In the genomic region with DNA sequence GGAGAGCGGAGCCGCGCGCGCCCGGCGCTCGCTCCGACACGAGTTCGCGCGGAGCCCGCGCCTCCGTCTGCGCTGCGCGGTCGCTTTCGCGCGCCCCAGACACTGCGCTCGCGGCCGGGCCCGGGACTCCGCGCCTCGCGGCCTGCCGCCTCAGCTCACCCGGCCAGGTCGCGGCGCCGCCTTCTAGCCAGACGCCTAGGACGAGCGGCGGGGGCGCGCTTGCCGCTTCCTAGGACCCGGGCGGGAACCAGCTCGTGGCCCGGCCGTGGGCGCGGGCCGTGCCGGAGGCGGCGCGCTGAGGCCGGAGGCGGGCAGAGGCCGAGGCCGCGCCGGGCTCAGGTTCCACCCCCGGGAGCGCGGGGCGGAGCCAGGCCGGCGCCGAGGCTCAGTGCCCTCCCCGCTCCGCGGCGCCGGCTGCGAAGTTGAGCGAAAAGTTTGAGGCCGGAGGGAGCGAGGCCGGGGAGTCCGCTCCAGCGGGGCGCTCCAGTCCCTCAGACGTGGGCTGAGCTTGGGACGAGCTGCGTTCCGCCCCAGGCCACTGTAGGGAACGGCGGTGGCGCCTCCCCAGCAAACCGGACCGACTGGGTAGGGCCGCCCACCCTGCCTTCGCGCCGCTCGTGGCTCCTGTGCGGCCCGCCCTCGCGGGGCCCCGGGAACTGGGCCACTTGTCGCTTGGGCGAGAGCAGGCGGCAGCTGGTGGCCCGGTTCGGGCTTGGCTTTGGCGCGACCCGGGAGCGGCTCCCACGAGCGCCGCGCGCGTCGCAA, we compare ENCODE assay signal across 1 cellular context.
TF ChIP-seq lines count a peak whose summit lies in the region.

TSS of gene SPHK1 (plus strand) at position 388 of the 765 bp plus-strand sequence. CDS start 1,036 bp downstream, outside the sequence.

TF ChIP-seq in HepG2, 621 proteins besides CTCF, POLR2A, EP300 and RAD21 (continued from another document and continues in another):
- no peak; the same call in 1 of the 2 replicates for TF ChIP-seq ZNF674 (CRISPR knock-in tag; IDR thresholded peaks at IDR 0.05; ENCODE audit: low read depth)
- peak; percentile 77; the same call in 1 of the 2 replicates for TF ChIP-seq SALL2 (CRISPR knock-in tag; IDR thresholded peaks at IDR 0.05)
- TF ChIP-seq HOXA5 (CRISPR knock-in tag; IDR thresholded peaks at IDR 0.05): peak; percentile 46; the same call in 1 of the 2 replicates
- TF ChIP-seq ZNF446 (CRISPR knock-in tag; IDR thresholded peaks at IDR 0.05): peak; percentile 15
- no peak; the same call in 1 of the 2 replicates for TF ChIP-seq MEF2D (CRISPR knock-in tag; IDR thresholded peaks at IDR 0.05)
- TF ChIP-seq ZNF329 (CRISPR knock-in tag; IDR thresholded peaks at IDR 0.05; ENCODE audit: low read depth): peak; percentile 76
- TF ChIP-seq ZNF274 (CRISPR knock-in tag; IDR thresholded peaks at IDR 0.05): peak; percentile 8; the same call in 1 of the 2 replicates
- peak; percentile 26 for TF ChIP-seq MED8 (CRISPR knock-in tag; IDR thresholded peaks at IDR 0.05; ENCODE audit: insufficient replicate concordance)
- peak; percentile 36 for TF ChIP-seq ZNF235 (CRISPR knock-in tag; IDR thresholded peaks at IDR 0.05; ENCODE audit: borderline replicate concordance)
- TF ChIP-seq, protein P1, sequence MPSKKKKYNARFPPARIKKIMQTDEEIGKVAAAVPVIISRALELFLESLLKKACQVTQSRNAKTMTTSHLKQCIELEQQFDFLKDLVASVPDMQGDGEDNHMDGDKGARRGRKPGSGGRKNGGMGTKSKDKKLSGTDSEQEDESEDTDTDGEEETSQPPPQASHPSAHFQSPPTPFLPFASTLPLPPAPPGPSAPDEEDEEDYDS (CRISPR knock-in tag; IDR thresholded peaks at IDR 0.05): peak; percentile 68; the same call in 1 of the 2 replicates
- no peak for TF ChIP-seq ZNF740 (CRISPR knock-in tag; IDR thresholded peaks at IDR 0.05)
- no peak for TF ChIP-seq ATF7 (IDR thresholded peaks at IDR 0.05)
- peak; percentile 63; the same call in 1 of the 2 replicates for TF ChIP-seq ATF7 (CRISPR knock-in tag; IDR thresholded peaks at IDR 0.05)
- no peak for TF ChIP-seq ZNF713 (CRISPR knock-in tag; IDR thresholded peaks at IDR 0.05)
- peak; percentile 48 for TF ChIP-seq MYC (CRISPR knock-in tag; IDR thresholded peaks at IDR 0.05; ENCODE audit: borderline replicate concordance)
- peak; percentile 92 for TF ChIP-seq ZNF441 (CRISPR knock-in tag; IDR thresholded peaks at IDR 0.05; ENCODE audit: borderline replicate concordance)
- 0 out of 2 replicates have a peak, but pooled peaks have one; percentile 17 for TF ChIP-seq HOXA7 (CRISPR knock-in tag; IDR thresholded peaks at IDR 0.05)
- 0 out of 2 replicates have a peak, but pooled peaks have one; percentile 47 for TF ChIP-seq HMG20B (CRISPR knock-in tag; conservative IDR thresholded peaks at IDR 0.05)
- peak; percentile 53 for TF ChIP-seq ZNF607 (CRISPR knock-in tag; IDR thresholded peaks at IDR 0.05; ENCODE audit: borderline replicate concordance)
- TF ChIP-seq, protein P2, sequence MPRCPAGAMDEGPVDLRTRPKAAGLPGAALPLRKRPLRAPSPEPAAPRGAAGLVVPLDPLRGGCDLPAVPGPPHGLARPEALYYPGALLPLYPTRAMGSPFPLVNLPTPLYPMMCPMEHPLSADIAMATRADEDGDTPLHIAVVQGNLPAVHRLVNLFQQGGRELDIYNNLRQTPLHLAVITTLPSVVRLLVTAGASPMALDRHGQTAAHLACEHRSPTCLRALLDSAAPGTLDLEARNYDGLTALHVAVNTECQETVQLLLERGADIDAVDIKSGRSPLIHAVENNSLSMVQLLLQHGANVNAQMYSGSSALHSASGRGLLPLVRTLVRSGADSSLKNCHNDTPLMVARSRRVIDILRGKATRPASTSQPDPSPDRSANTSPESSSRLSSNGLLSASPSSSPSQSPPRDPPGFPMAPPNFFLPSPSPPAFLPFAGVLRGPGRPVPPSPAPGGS (CRISPR knock-in tag; IDR thresholded peaks at IDR 0.05): peak; percentile 74; the same call in 1 of the 2 replicates
- no peak for TF ChIP-seq JARID2 (CRISPR knock-in tag; IDR thresholded peaks at IDR 0.05; ENCODE audit: insufficient replicate concordance)
- TF ChIP-seq SIX4 (CRISPR knock-in tag; IDR thresholded peaks at IDR 0.05): 0 out of 2 replicates have a peak, but pooled peaks have one; percentile 9
- 0 out of 2 replicates have a peak, but pooled peaks have one; percentile 23 for TF ChIP-seq GTF3A (CRISPR knock-in tag; conservative IDR thresholded peaks at IDR 0.05)
- TF ChIP-seq, protein P3, sequence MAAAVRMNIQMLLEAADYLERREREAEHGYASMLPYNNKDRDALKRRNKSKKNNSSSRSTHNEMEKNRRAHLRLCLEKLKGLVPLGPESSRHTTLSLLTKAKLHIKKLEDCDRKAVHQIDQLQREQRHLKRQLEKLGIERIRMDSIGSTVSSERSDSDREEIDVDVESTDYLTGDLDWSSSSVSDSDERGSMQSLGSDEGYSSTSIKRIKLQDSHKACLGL (CRISPR knock-in tag; IDR thresholded peaks at IDR 0.05): 0 out of 2 replicates have a peak, but pooled peaks have one; percentile 59
- peak; percentile 27; the same call in 1 of the 2 replicates for TF ChIP-seq ZNF709 (CRISPR knock-in tag; IDR thresholded peaks at IDR 0.05)
- 0 out of 2 replicates have a peak, but pooled peaks have one; percentile 29 for TF ChIP-seq LRRFIP1 (CRISPR knock-in tag; conservative IDR thresholded peaks at IDR 0.05)
- TF ChIP-seq, protein P4, sequence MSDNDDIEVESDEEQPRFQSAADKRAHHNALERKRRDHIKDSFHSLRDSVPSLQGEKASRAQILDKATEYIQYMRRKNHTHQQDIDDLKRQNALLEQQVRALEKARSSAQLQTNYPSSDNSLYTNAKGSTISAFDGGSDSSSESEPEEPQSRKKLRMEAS (IDR thresholded peaks at IDR 0.05): peak; percentile 86
- TF ChIP-seq TFAP4 (IDR thresholded peaks at IDR 0.05; ENCODE audit: borderline replicate concordance, low read depth): no peak
- peak; percentile 61; the same call in 1 of the 2 replicates for TF ChIP-seq GPN1 (CRISPR knock-in tag; IDR thresholded peaks at IDR 0.05; ENCODE audit: borderline replicate concordance)
- TF ChIP-seq, protein P5, sequence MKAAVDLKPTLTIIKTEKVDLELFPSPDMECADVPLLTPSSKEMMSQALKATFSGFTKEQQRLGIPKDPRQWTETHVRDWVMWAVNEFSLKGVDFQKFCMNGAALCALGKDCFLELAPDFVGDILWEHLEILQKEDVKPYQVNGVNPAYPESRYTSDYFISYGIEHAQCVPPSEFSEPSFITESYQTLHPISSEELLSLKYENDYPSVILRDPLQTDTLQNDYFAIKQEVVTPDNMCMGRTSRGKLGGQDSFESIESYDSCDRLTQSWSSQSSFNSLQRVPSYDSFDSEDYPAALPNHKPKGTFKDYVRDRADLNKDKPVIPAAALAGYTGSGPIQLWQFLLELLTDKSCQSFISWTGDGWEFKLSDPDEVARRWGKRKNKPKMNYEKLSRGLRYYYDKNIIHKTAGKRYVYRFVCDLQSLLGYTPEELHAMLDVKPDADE (CRISPR knock-in tag; IDR thresholded peaks at IDR 0.05): 0 out of 2 replicates have a peak, but pooled peaks have one; percentile 1
- TF ChIP-seq ZNF431 (CRISPR knock-in tag; IDR thresholded peaks at IDR 0.05; ENCODE audit: borderline replicate concordance, low read depth): peak; percentile 13; the same call in 1 of the 2 replicates
- TF ChIP-seq, protein P6, sequence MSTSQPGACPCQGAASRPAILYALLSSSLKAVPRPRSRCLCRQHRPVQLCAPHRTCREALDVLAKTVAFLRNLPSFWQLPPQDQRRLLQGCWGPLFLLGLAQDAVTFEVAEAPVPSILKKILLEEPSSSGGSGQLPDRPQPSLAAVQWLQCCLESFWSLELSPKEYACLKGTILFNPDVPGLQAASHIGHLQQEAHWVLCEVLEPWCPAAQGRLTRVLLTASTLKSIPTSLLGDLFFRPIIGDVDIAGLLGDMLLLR (CRISPR knock-in tag; IDR thresholded peaks at IDR 0.05): 0 out of 2 replicates have a peak, but pooled peaks have one; percentile 54
- TF ChIP-seq ZNF552 (CRISPR knock-in tag; IDR thresholded peaks at IDR 0.05; ENCODE audit: borderline replicate concordance): peak; percentile 57; the same call in 1 of the 2 replicates
- TF ChIP-seq, protein P7, sequence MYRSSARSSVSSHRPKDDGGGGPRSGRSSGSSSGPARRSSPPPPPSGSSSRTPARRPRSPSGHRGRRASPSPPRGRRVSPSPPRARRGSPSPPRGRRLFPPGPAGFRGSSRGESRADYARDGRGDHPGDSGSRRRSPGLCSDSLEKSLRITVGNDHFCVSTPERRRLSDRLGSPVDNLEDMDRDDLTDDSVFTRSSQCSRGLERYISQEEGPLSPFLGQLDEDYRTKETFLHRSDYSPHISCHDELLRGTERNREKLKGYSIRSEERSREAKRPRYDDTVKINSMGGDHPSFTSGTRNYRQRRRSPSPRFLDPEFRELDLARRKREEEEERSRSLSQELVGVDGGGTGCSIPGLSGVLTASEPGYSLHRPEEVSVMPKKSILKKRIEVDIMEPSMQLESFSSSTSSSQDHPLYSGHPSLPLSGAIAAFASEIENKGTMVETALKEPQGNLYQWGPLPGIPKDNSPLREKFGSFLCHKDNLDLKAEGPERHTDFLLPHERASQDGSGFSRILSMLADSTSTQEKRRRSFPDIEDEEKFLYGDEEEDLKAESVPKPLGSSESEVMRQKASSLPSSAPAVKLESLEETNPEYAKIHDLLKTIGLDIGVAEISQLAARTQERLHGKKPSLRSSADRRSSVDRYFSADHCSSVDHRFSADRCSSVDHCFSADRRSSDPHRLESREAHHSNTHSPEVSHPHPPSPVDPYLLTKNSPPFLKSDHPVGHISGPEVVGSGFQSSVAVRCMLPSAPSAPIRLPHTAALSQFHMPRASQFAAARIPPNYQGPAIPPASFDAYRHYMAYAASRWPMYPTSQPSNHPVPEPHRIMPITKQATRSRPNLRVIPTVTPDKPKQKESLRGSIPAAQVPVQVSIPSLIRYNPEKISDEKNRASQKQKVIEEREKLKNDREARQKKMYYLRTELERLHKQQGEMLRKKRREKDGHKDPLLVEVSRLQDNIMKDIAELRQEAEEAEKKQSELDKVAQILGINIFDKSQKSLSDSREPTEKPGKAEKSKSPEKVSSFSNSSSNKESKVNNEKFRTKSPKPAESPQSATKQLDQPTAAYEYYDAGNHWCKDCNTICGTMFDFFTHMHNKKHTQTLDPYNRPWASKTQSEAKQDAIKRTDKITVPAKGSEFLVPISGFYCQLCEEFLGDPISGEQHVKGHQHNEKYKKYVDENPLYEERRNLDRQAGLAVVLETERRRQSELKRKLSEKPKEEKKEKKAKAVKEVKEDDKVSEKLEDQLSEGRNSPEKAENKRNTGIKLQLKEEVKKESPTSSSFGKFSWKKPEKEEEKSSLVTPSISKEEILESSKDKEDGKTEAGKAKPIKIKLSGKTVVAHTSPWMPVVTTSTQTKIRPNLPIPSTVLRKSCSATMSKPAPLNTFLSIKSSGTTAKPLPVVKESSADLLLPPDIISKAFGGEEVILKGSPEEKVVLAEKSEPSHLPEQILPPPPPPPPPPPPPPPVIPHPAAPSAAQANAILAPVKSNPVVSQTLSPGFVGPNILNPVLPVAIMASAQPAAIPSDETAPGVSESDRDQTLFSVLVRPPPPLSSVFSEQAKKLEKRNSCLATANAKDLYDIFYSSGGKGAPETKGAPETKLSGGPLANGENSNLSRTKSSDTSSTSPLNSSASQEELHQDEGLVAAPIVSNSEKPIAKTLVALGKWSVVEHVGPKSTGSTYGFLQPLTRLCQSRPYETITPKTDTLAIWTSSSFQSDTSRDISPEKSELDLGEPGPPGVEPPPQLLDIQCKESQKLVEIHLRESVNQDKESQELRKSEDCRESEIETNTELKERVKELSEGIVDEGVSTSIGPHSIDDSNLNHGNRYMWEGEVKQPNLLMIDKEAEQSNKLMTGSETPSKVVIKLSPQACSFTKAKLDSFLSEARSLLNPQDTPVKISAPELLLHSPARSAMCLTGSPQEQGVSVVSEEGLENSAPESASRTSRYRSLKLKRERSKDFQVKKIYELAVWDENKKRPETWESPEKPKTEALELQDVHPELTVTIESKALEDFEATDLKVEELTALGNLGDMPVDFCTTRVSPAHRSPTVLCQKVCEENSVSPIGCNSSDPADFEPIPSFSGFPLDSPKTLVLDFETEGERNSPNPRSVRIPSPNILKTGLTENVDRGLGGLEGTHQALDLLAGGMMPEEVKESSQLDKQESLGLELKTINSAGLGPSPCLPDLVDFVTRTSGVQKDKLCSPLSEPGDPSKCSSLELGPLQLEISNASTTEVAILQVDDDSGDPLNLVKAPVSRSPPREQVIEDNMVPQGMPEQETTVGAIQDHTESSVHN (CRISPR knock-in tag; IDR thresholded peaks at IDR 0.05): peak; percentile 55; the same call in 1 of the 2 replicates
- peak; percentile 87; the same call in 1 of the 2 replicates for TF ChIP-seq ZMAT3 (CRISPR knock-in tag; conservative IDR thresholded peaks at IDR 0.05)
- peak; percentile 2; the same call in 1 of the 2 replicates for TF ChIP-seq MTA1 (CRISPR knock-in tag; IDR thresholded peaks at IDR 0.05; ENCODE audit: borderline replicate concordance)
